1 cellular context compared by ENCODE assay signal in the genomic region with DNA sequence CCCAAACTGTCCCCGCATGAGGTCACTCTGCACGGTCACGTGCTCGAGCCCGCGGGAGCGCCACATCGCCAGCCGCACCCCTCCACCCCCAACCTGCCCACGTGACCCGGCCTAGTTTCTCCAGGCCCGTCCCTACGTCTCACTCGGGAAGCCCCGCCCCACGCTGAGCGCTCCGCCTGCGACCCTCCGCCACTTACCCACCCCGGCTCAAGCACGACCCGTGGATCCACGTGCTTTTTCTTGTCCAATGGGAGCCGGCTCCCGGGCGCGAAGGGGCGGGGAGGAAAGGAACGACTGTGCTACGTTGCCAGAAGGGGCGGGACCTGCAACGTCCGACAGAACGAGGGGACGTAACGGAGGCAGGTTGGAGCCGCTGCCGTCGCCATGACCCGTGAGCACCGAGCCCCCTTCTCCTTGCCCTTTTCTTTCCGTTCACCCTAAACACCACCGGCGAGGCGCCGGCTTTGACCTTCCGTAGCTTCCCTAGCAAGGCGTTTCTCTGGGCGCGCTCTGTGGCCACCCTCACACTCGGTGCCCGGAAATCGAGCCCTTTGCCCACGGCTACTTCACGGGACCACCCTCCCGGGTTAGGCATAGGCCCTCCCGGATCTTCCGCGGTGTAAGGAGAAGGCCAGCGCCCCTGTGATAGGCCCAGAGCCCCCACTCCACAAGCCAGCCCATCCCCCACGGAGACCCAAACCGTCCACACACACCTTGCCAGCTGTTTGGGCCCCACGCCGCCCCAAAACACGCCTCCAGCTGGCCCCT.
TF ChIP-seq lines count a peak whose summit lies in the region.

A gene (plus strand): TSS at position 328 of the 768 bp plus-strand sequence. CDS start 57 bp downstream, at position 385.

TF ChIP-seq in HepG2, 621 proteins besides CTCF, POLR2A, EP300 and RAD21 (continued from another document and continues in another):
- TF ChIP-seq, protein P1, sequence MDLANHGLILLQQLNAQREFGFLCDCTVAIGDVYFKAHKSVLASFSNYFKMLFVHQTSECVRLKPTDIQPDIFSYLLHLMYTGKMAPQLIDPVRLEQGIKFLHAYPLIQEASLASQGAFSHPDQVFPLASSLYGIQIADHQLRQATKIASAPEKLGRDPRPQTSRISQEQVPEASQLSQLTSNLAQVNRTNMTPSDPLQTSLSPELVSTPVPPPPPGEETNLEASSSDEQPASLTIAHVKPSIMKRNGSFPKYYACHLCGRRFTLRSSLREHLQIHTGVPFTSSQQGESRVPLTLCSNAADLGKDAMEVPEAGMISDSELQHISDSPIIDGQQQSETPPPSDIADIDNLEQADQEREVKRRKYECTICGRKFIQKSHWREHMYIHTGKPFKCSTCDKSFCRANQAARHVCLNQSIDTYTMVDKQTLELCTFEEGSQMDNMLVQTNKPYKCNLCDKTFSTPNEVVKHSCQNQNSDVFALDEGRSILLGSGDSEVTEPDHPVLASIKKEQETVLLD (CRISPR knock-in tag; IDR thresholded peaks at IDR 0.05; ENCODE audit: low read depth), result no peak; the same call in 1 of the 2 replicates
- TF ChIP-seq CBX5 (CRISPR knock-in tag; IDR thresholded peaks at IDR 0.05; ENCODE audit: borderline replicate concordance) (peak; percentile 17; the same call in 1 of the 2 replicates), POGZ (CRISPR knock-in tag; IDR thresholded peaks at IDR 0.05) (peak; percentile 59), SIN3B (IDR thresholded peaks at IDR 0.05; ENCODE audit: low read length) (no peak), ZNF12 (CRISPR knock-in tag; IDR thresholded peaks at IDR 0.05) (0 out of 2 replicates have a peak, but pooled peaks have one; percentile 30), NRL (CRISPR knock-in tag; IDR thresholded peaks at IDR 0.05; ENCODE audit: borderline replicate concordance) (peak; percentile 51; the same call in 1 of the 2 replicates), FOXA1 (IDR thresholded peaks at IDR 0.05) (no peak), FOXA1 (CRISPR knock-in tag; IDR thresholded peaks at IDR 0.05) (no peak), JUN (CRISPR knock-in tag; IDR thresholded peaks at IDR 0.05) (peak; percentile 59; the same call in 1 of the 2 replicates), NR2F6 (IDR thresholded peaks at IDR 0.05) (no peak), NR2F6 (CRISPR knock-in tag; IDR thresholded peaks at IDR 0.05) (peak; percentile 24; the same call in 1 of the 2 replicates), ZNF850 (CRISPR knock-in tag; conservative IDR thresholded peaks at IDR 0.05) (no peak), ZNF484 (CRISPR knock-in tag; IDR thresholded peaks at IDR 0.05; ENCODE audit: borderline replicate concordance, low read depth) (no peak), EED (CRISPR knock-in tag; IDR thresholded peaks at IDR 0.05) (peak; percentile 34; the same call in 1 of the 2 replicates), ZBTB8A (CRISPR knock-in tag; IDR thresholded peaks at IDR 0.05; ENCODE audit: borderline replicate concordance, low read depth) (no peak), MXI1 (IDR thresholded peaks at IDR 0.05; ENCODE audit: borderline replicate concordance, low read depth, low read length) (peak; percentile 65; the same call in 1 of the 3 replicates), SMYD3 (CRISPR knock-in tag; IDR thresholded peaks at IDR 0.05) (0 out of 2 replicates have a peak, but pooled peaks have one; percentile 46), ZNF10 (CRISPR knock-in tag; IDR thresholded peaks at IDR 0.05; ENCODE audit: borderline replicate concordance, low read depth) (no peak), MEIS1 (CRISPR knock-in tag; IDR thresholded peaks at IDR 0.05; ENCODE audit: borderline replicate concordance) (peak; percentile 21; the same call in 1 of the 2 replicates), POLR2G (IDR thresholded peaks at IDR 0.05; ENCODE audit: low read depth, low read length) (peak; percentile 95), THAP11 (CRISPR knock-in tag; IDR thresholded peaks at IDR 0.05) (peak; percentile 68), SPEN (CRISPR knock-in tag; IDR thresholded peaks at IDR 0.05; ENCODE audit: low read depth) (peak; percentile 1; the same call in 1 of the 2 replicates), ZNF354B (CRISPR knock-in tag; IDR thresholded peaks at IDR 0.05) (no peak), ELF4 (CRISPR knock-in tag; IDR thresholded peaks at IDR 0.05; ENCODE audit: borderline replicate concordance) (no peak), MEIS2 (CRISPR knock-in tag; IDR thresholded peaks at IDR 0.05) (no peak; the same call in 1 of the 2 replicates), HNRNPL (IDR thresholded peaks at IDR 0.05; ENCODE audit: low read depth, low read length) (no peak), SUZ12 (IDR thresholded peaks at IDR 0.05; ENCODE audit: low read depth, low read length) (no peak), MYNN (CRISPR knock-in tag; IDR thresholded peaks at IDR 0.05; ENCODE audit: low read depth) (no peak), KDM5A (IDR thresholded peaks at IDR 0.05; ENCODE audit: borderline replicate concordance, low read length) (peak; percentile 73; the same call in 1 of the 2 replicates), PAX8 (CRISPR knock-in tag; IDR thresholded peaks at IDR 0.05; ENCODE audit: borderline replicate concordance) (no peak), ZNF737 (CRISPR knock-in tag; IDR thresholded peaks at IDR 0.05; ENCODE audit: borderline replicate concordance) (no peak), TOPORS (CRISPR knock-in tag; IDR thresholded peaks at IDR 0.05) (no peak), KDM3A (CRISPR knock-in tag; IDR thresholded peaks at IDR 0.05; ENCODE audit: low read depth) (0 out of 2 replicates have a peak, but pooled peaks have one; percentile 39), ZNF335 (CRISPR knock-in tag; IDR thresholded peaks at IDR 0.05) (no peak), MATR3 (CRISPR knock-in tag; IDR thresholded peaks at IDR 0.05) (no peak), ZNF333 (CRISPR knock-in tag; IDR thresholded peaks at IDR 0.05; ENCODE audit: borderline replicate concordance) (peak; percentile 74), ZNF775 (CRISPR knock-in tag; IDR thresholded peaks at IDR 0.05; ENCODE audit: borderline replicate concordance) (no peak), ZFX (CRISPR knock-in tag; IDR thresholded peaks at IDR 0.05; ENCODE audit: low read depth) (peak; percentile 74), NR2C2 (CRISPR knock-in tag; IDR thresholded peaks at IDR 0.05; ENCODE audit: borderline replicate concordance) (peak; percentile 39; the same call in 1 of the 2 replicates), MTA1 (CRISPR knock-in tag; IDR thresholded peaks at IDR 0.05; ENCODE audit: borderline replicate concordance) (no peak)
- TF ChIP-seq, protein P2, sequence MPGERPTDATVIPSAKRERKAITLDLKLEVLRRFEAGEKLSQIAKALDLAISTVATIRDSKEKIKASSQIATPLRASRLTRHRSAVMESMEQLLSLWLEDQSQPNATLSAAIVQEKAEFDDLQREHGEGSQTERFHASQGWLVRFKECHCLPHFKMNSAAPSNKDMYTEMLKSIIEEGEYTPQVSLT (CRISPR knock-in tag; IDR thresholded peaks at IDR 0.05; ENCODE audit: borderline replicate concordance, low read depth), result no peak
- TF ChIP-seq, protein P3, sequence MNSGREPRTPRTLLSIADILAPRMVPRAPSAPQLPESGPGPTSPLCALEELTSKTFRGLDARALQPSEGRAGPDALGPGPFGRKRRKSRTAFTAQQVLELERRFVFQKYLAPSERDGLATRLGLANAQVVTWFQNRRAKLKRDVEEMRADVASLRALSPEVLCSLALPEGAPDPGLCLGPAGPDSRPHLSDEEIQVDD (CRISPR knock-in tag; IDR thresholded peaks at IDR 0.05; ENCODE audit: borderline replicate concordance), result peak; percentile 37; the same call in 1 of the 2 replicates
- TF ChIP-seq, protein P4, sequence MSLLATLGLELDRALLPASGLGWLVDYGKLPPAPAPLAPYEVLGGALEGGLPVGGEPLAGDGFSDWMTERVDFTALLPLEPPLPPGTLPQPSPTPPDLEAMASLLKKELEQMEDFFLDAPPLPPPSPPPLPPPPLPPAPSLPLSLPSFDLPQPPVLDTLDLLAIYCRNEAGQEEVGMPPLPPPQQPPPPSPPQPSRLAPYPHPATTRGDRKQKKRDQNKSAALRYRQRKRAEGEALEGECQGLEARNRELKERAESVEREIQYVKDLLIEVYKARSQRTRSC (CRISPR knock-in tag; IDR thresholded peaks at IDR 0.05; ENCODE audit: low read depth), result no peak
- TF ChIP-seq, protein P5, sequence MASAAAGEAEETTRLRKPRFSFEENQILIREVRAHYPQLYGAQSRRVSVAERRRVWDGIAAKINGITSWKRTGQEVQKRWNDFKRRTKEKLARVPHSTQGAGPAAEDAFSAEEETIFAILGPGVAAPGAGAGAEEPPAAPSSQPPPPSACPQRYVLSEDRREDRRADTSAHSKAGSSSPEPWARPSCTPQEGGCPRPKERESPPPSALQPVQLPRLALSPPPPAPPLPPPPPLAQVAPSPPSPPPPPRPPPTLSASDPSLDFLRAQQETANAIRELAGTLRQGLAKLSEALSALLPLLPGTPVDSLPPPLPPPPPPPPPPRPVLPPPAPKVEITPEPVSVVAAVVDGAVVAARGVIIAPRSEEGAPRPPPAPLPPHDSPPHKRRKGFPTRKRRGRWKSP (CRISPR knock-in tag; IDR thresholded peaks at IDR 0.05), result no peak
- TF ChIP-seq, protein P6, sequence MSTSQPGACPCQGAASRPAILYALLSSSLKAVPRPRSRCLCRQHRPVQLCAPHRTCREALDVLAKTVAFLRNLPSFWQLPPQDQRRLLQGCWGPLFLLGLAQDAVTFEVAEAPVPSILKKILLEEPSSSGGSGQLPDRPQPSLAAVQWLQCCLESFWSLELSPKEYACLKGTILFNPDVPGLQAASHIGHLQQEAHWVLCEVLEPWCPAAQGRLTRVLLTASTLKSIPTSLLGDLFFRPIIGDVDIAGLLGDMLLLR (CRISPR knock-in tag; IDR thresholded peaks at IDR 0.05), result no peak
- TF ChIP-seq, protein P7, sequence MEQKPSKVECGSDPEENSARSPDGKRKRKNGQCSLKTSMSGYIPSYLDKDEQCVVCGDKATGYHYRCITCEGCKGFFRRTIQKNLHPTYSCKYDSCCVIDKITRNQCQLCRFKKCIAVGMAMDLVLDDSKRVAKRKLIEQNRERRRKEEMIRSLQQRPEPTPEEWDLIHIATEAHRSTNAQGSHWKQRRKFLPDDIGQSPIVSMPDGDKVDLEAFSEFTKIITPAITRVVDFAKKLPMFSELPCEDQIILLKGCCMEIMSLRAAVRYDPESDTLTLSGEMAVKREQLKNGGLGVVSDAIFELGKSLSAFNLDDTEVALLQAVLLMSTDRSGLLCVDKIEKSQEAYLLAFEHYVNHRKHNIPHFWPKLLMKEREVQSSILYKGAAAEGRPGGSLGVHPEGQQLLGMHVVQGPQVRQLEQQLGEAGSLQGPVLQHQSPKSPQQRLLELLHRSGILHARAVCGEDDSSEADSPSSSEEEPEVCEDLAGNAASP (CRISPR knock-in tag; IDR thresholded peaks at IDR 0.05; ENCODE audit: borderline replicate concordance), result peak; percentile 26; the same call in 1 of the 2 replicates
- TF ChIP-seq, protein P8, sequence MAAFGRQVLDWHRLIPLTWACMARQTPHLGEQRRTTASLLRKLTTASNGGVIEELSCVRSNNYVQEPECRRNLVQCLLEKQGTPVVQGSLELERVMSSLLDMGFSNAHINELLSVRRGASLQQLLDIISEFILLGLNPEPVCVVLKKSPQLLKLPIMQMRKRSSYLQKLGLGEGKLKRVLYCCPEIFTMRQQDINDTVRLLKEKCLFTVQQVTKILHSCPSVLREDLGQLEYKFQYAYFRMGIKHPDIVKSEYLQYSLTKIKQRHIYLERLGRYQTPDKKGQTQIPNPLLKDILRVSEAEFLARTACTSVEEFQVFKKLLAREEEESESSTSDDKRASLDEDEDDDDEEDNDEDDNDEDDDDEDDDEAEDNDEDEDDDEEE (CRISPR knock-in tag; IDR thresholded peaks at IDR 0.05), result no peak
- TF ChIP-seq, protein P9, sequence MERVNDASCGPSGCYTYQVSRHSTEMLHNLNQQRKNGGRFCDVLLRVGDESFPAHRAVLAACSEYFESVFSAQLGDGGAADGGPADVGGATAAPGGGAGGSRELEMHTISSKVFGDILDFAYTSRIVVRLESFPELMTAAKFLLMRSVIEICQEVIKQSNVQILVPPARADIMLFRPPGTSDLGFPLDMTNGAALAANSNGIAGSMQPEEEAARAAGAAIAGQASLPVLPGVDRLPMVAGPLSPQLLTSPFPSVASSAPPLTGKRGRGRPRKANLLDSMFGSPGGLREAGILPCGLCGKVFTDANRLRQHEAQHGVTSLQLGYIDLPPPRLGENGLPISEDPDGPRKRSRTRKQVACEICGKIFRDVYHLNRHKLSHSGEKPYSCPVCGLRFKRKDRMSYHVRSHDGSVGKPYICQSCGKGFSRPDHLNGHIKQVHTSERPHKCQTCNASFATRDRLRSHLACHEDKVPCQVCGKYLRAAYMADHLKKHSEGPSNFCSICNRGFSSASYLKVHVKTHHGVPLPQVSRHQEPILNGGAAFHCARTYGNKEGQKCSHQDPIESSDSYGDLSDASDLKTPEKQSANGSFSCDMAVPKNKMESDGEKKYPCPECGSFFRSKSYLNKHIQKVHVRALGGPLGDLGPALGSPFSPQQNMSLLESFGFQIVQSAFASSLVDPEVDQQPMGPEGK (CRISPR knock-in tag; IDR thresholded peaks at IDR 0.05), result peak; percentile 61; the same call in 1 of the 2 replicates
- TF ChIP-seq, protein P10, sequence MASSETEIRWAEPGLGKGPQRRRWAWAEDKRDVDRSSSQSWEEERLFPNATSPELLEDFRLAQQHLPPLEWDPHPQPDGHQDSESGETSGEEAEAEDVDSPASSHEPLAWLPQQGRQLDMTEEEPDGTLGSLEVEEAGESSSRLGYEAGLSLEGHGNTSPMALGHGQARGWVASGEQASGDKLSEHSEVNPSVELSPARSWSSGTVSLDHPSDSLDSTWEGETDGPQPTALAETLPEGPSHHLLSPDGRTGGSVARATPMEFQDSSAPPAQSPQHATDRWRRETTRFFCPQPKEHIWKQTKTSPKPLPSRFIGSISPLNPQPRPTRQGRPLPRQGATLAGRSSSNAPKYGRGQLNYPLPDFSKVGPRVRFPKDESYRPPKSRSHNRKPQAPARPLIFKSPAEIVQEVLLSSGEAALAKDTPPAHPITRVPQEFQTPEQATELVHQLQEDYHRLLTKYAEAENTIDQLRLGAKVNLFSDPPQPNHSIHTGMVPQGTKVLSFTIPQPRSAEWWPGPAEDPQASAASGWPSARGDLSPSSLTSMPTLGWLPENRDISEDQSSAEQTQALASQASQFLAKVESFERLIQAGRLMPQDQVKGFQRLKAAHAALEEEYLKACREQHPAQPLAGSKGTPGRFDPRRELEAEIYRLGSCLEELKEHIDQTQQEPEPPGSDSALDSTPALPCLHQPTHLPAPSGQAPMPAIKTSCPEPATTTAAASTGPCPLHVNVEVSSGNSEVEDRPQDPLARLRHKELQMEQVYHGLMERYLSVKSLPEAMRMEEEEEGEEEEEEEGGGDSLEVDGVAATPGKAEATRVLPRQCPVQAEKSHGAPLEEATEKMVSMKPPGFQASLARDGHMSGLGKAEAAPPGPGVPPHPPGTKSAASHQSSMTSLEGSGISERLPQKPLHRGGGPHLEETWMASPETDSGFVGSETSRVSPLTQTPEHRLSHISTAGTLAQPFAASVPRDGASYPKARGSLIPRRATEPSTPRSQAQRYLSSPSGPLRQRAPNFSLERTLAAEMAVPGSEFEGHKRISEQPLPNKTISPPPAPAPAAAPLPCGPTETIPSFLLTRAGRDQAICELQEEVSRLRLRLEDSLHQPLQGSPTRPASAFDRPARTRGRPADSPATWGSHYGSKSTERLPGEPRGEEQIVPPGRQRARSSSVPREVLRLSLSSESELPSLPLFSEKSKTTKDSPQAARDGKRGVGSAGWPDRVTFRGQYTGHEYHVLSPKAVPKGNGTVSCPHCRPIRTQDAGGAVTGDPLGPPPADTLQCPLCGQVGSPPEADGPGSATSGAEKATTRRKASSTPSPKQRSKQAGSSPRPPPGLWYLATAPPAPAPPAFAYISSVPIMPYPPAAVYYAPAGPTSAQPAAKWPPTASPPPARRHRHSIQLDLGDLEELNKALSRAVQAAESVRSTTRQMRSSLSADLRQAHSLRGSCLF (CRISPR knock-in tag; IDR thresholded peaks at IDR 0.05; ENCODE audit: borderline replicate concordance), result no peak
